In genomic region chr14:104388011-104388521, GRCh38 we compare ENCODE assay signal across 22 cellular contexts.
DNase-seq lines count a peak whose midpoint lies in the region; TF ChIP-seq lines count a peak whose summit lies in the region.
"Had no signal": no experiment of that assay in that cellular context is flagged by ENCODE, and none has a peak within 500 bp of the region (broad histone marks: within the 10 kb centered on the region; RNA-seq: fewer than 3 reads in every experiment).

No MANE protein-coding gene starts in this region.

- H2BK5ac ChIP-seq in neuronal stem cell (ENCODE audit: low read length): peak overlapping the region; percentile 35

- H3K36me3 ChIP-seq in BLaER1 (no peaks in the 10 kb centered on the region), neuronal stem cell (replicated peaks in 1 of 2; ENCODE audit: control insufficient read depth in 2 of 2, insufficient read depth in 2 of 2, low read length in 2 of 2) (no peaks in the 10 kb centered on the region), brain microvascular endothelial cell (replicated peaks) (no peaks in the 10 kb centered on the region)
- H3K36me3 ChIP-seq: thyroid gland had no signal

- no peaks in the 10 kb centered on the region for H3K27me3 Mint-ChIP-seq in activated CD4-positive, alpha-beta memory T cell treated with anti-CD3 and anti-CD28 coated beads, Interleukin-2, amount 10 ng/mL, durations not matched to agents 7 days and 5 days
- peaks cover 7 to 26% (median 10%) of the 10 kb centered on the region in 3 donors for H3K27me3 Mint-ChIP-seq in CD14-positive monocyte (ENCODE audit: low read depth in 3 of 3)

- H3K36me3 Mint-ChIP-seq in activated CD4-positive, alpha-beta memory T cell treated with anti-CD3 and anti-CD28 coated beads, Interleukin-2, amount 10 ng/mL, durations not matched to agents 7 days and 5 days (ENCODE audit: low read depth): no peaks in the 10 kb centered on the region
- no peaks in the 10 kb centered on the region for H3K36me3 Mint-ChIP-seq in CD14-positive monocyte
- H3K36me3 Mint-ChIP-seq: naive B cell had no signal

- H3K4me3 Mint-ChIP-seq in activated CD4-positive, alpha-beta memory T cell treated with anti-CD3 and anti-CD28 coated beads, Interleukin-2, amount 10 ng/mL, durations not matched to agents 7 days and 5 days: no peak overlapping the region
- H3K4me3 Mint-ChIP-seq in CD14-positive monocyte: no peak overlapping the region
- H3K4me3 Mint-ChIP-seq: HFFc6; T-helper 2 cell treated with Interferon-gamma antibody and Interleukin-4, amounts not matched to agents 5 μg/mL and 100 μg/mL, for 36 hours had no signal

- H3K4ac ChIP-seq in neuronal stem cell (ENCODE audit: low read length): no peak overlapping the region

- no peaks in the 10 kb centered on the region for H4K20me1 ChIP-seq in BLaER1

- H3K18ac ChIP-seq in neuronal stem cell (ENCODE audit: low read length): peak overlapping the region; percentile 13

- H4K91ac ChIP-seq in neuronal stem cell (ENCODE audit: low read depth, low read length, poor library complexity): no peak overlapping the region

- in situ Hi-C loops in brain microvascular endothelial cell (cut with HindIII; ENCODE audit: low pct_ligation_motif_present, low sequenced_read_pairs): no loop called here

- intact Hi-C loops in CD14-positive monocyte (cut with micrococcal nuclease): no loop called here

- H3K4me1 ChIP-seq in BLaER1 (peaks cover 100% of the 10 kb centered on the region), neuronal stem cell (ENCODE audit: control insufficient read depth in 2 of 2, insufficient read depth in 1 of 2, low read depth in 1 of 2, low read length in 2 of 2) (peaks cover 4 to 20% of the 10 kb centered on the region in 2 donors)
- H3K4me1 ChIP-seq: thyroid gland had no signal

- peak; percentile 3 for DNase-seq in activated CD4-positive, alpha-beta T cell treated with anti-CD3 and anti-CD28 coated beads for 1 hour
- DNase-seq in activated CD4-positive, alpha-beta T cell treated with anti-CD3 and anti-CD28 coated beads, Interleukin-2, amount 50 U/mL, for 48 hours: no peak
- DNase-seq in activated CD4-positive, alpha-beta memory T cell treated with anti-CD3 and anti-CD28 coated beads, Interleukin-2, amount 10 ng/mL, durations not matched to agents 7 days and 5 days: peak; percentile 12
- DNase-seq in neuronal stem cell (ENCODE audit: low spot score) (no peak), substantia nigra (lab: John Stamatoyannopoulos, UW) (no peak), CD14-positive monocyte (ENCODE audit: low spot score) (no peak), brain microvascular endothelial cell (no peak)
- DNase-seq: COR-L47, cortex of kidney, HFFc6, KBM-7, kidney glomerular epithelial cell, mesenchymal stem cell, MM.1S, naive B cell, NCI-H1694, NCI-H526, RPMI8226, thyroid gland had no signal

- H3K27ac Mint-ChIP-seq in activated CD4-positive, alpha-beta memory T cell treated with anti-CD3 and anti-CD28 coated beads, Interleukin-2, amount 10 ng/mL, durations not matched to agents 7 days and 5 days: no peak overlapping the region
- H3K27ac Mint-ChIP-seq in CD14-positive monocyte: no peak overlapping the region
- H3K27ac Mint-ChIP-seq: HFFc6; T-helper 2 cell treated with Interferon-gamma antibody and Interleukin-4, amounts not matched to agents 5 μg/mL and 100 μg/mL, for 36 hours had no signal

- H3K9ac ChIP-seq in BLaER1 (peak overlapping the region; percentile 25; the same call in 1 of the 2 replicates), neuronal stem cell (ENCODE audit: low read depth, low read length, poor library complexity) (no peak overlapping the region)

- no peaks in the 10 kb centered on the region for H3K9me3 Mint-ChIP-seq in activated CD4-positive, alpha-beta memory T cell treated with anti-CD3 and anti-CD28 coated beads, Interleukin-2, amount 10 ng/mL, durations not matched to agents 7 days and 5 days
- no peaks in the 10 kb centered on the region for H3K9me3 Mint-ChIP-seq in CD14-positive monocyte
- H3K9me3 Mint-ChIP-seq: naive B cell; T-helper 2 cell treated with Interferon-gamma antibody and Interleukin-4, amounts not matched to agents 5 μg/mL and 100 μg/mL, for 36 hours had no signal

- no peak overlapping the region for H3K14ac ChIP-seq in neuronal stem cell (ENCODE audit: low read length)

- H3K79me1 ChIP-seq in neuronal stem cell (ENCODE audit: low read depth, low read length): peaks cover 2% of the 10 kb centered on the region

- WGBS in neuronal stem cell (ENCODE audit: extremely low coverage in 2 of 2, insufficient read length in 2 of 2, insufficient replicate concordance in 1 of 2), 2 donors: no CpG with 5 or more reads among the region's 28 CpGs

- H2AK5ac ChIP-seq in neuronal stem cell (ENCODE audit: low read depth, low read length): peak overlapping the region; percentile 78

- POLR2A ChIA-PET in activated CD4-positive, alpha-beta memory T cell treated with anti-CD3 and anti-CD28 coated beads, Interleukin-2, amount 10 ng/mL, durations not matched to agents 7 days and 5 days (lab: Charles Lee): interaction anchor here (0.6 kb wide), 1 partner anchor 524 kb away, joined by 4 read pairs; no protein-coding TSS in a partner anchor

- TF ChIP-seq CTCF in CD14-positive monocyte (IDR thresholded peaks at IDR 0.05) (no peak), brain microvascular endothelial cell (IDR thresholded peaks at IDR 0.05; ENCODE audit: low read depth, low read length, missing control alignments) (no peak)

- peak overlapping the region; percentile 93 for H2BK15ac ChIP-seq in neuronal stem cell (ENCODE audit: low read length)

- peaks cover 36% of the 10 kb centered on the region for H3K4me1 Mint-ChIP-seq in activated CD4-positive, alpha-beta memory T cell treated with anti-CD3 and anti-CD28 coated beads, Interleukin-2, amount 10 ng/mL, durations not matched to agents 7 days and 5 days
- no peaks in the 10 kb centered on the region for H3K4me1 Mint-ChIP-seq in CD14-positive monocyte

- H2AFZ ChIP-seq in neuronal stem cell (ENCODE audit: low read length): no peak overlapping the region

- H2BK120ac ChIP-seq in neuronal stem cell (ENCODE audit: low read depth, low read length): peak overlapping the region; percentile 16

- peak overlapping the region; percentile 67 for H3K23ac ChIP-seq in neuronal stem cell (ENCODE audit: low read depth, low read length, poor library complexity)

- CTCF ChIA-PET in activated CD4-positive, alpha-beta memory T cell treated with anti-CD3 and anti-CD28 coated beads, Interleukin-2, amount 10 ng/mL, durations not matched to agents 7 days and 5 days (lab: Charles Lee): no interaction called here

- no peak overlapping the region for H4K8ac ChIP-seq in neuronal stem cell (ENCODE audit: low read depth, low read length)

- peak overlapping the region; percentile 63 for H2BK12ac ChIP-seq in neuronal stem cell (ENCODE audit: low read length)

- H3K27ac ChIP-seq in BLaER1 (peak overlapping the region; percentile 39), neuronal stem cell (replicated peaks; ENCODE audit: low read length) (no peak overlapping the region), substantia nigra (ENCODE audit: low read depth, low read length, poor library complexity, severe bottlenecking) (no peak overlapping the region), brain microvascular endothelial cell (no peak overlapping the region)
- H3K27ac ChIP-seq: 22Rv1, thyroid gland had no signal

- peak overlapping the region; percentile 97 for H3K4me2 ChIP-seq in BLaER1
- no peak overlapping the region for H3K4me2 ChIP-seq in neuronal stem cell (ENCODE audit: insufficient read depth, low read length, poor library complexity, severe bottlenecking)

- H3K27me3 ChIP-seq in BLaER1: peaks cover 6% of the 10 kb centered on the region; the same call in 1 of the 2 replicates
- H3K27me3 ChIP-seq in neuronal stem cell (ENCODE audit: control insufficient read depth in 3 of 3, insufficient read depth in 3 of 3, low read depth in 1 of 3, low read length in 3 of 3): peaks cover 0 to 55% (median 0%) of the 10 kb centered on the region in 3 experiments
- H3K27me3 ChIP-seq in brain microvascular endothelial cell (replicated peaks): no peaks in the 10 kb centered on the region
- H3K27me3 ChIP-seq: thyroid gland had no signal

- H3K9me3 ChIP-seq in BLaER1 (no peaks in the 10 kb centered on the region), neuronal stem cell (replicated peaks in 1 of 2; ENCODE audit: control insufficient read depth in 2 of 2, insufficient read depth in 1 of 2, low read depth in 1 of 2, low read length in 2 of 2) (no peaks in the 10 kb centered on the region)
- H3K9me3 ChIP-seq: thyroid gland had no signal

- no peak overlapping the region for H3K4me3 ChIP-seq in BLaER1
- no peak overlapping the region for H3K4me3 ChIP-seq in neuronal stem cell (ENCODE audit: low read length in 2 of 2)
- no peak overlapping the region for H3K4me3 ChIP-seq in brain microvascular endothelial cell (ENCODE audit: low read depth, low read length)
- H3K4me3 ChIP-seq: thyroid gland had no signal

Comparison
In these comparisons a context has a peak if more than half of its experiments do, and no peak if none do; other contexts are left out.
1. DNase-seq: peak in activated CD4-positive, alpha-beta T cell treated with anti-CD3 and anti-CD28 coated beads for 1 hour (single experiment) and activated CD4-positive, alpha-beta memory T cell treated with anti-CD3 and anti-CD28 coated beads, Interleukin-2, amount 10 ng/mL, durations not matched to agents 7 days and 5 days (single experiment); none in activated CD4-positive, alpha-beta T cell treated with anti-CD3 and anti-CD28 coated beads, Interleukin-2, amount 50 U/mL, for 48 hours (0 of 2), neuronal stem cell (single experiment), substantia nigra (0 of 49), CD14-positive monocyte (single experiment) and brain microvascular endothelial cell (single experiment).